In the genomic region with DNA sequence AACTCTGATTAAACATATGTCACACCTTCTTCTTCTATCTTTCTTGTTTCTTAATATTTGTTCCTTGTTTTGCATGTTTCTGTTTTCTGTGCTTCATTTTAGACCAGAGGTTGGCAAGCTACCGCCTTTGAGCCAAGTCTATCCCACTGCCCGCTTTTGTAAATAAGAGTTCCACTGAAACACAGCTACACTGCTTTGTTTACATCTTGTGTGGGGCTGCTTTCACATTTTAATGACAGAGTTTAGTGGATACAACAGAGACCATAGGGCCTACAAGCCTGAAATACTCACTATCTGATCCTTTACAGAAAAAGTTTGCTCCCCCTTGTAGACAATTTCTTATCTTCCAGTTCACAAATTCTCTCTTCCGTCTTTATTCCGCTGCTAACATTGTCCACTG, we compare ENCODE assay signal across 30 cellular contexts.
"Had no signal": no experiment of that assay in that cellular context is flagged by ENCODE, and none has a peak within 500 bp of the region (broad histone marks: within the 10 kb centered on the region; RNA-seq: fewer than 3 reads in every experiment).

No MANE protein-coding gene starts in this region.

- H3K27ac ChIP-seq: ovary, parathyroid adenoma, psoas muscle, right lobe of liver, sigmoid colon, suprapubic skin, testis, tibial artery, transverse colon, upper lobe of right lung, uterus had no signal

- H3K4me3 Mint-ChIP-seq: naive thymus-derived CD8-positive, alpha-beta T cell; natural killer cell treated with Interleukin-12 subunit alpha and Interleukin-12 subunit beta and Interleukin-15 and Interleukin-18, amount 100 ng/mL, for 72 hours; nephron progenitor cell; neural crest cell; stimulated activated memory B cell treated with anti-CD40 and anti-IgM and Interleukin-4, amounts not matched to agents 10 μg/mL and 1 μg/mL and 100 μg/mL, for 72 hours; stimulated activated naive CD8-positive, alpha-beta T cell treated with anti-CD3 and anti-CD28 coated beads, Interleukin-15, amount 100 ng/mL, for 72 hours; type B pancreatic cell had no signal

- H2AFZ ChIP-seq: parathyroid adenoma had no signal

- H3K36me3 ChIP-seq: ovary, right lobe of liver, sigmoid colon, suprapubic skin, tibial artery, transverse colon, upper lobe of right lung, uterus had no signal

- H3K27ac Mint-ChIP-seq: naive thymus-derived CD8-positive, alpha-beta T cell; natural killer cell treated with Interleukin-12 subunit alpha and Interleukin-12 subunit beta and Interleukin-15 and Interleukin-18, amount 100 ng/mL, for 72 hours; nephron progenitor cell; progenitor cell of endocrine pancreas; stimulated activated memory B cell treated with anti-CD40 and anti-IgM and Interleukin-4, amounts not matched to agents 10 μg/mL and 1 μg/mL and 100 μg/mL, for 72 hours; stimulated activated naive CD8-positive, alpha-beta T cell treated with anti-CD3 and anti-CD28 coated beads, Interleukin-15, amount 100 ng/mL, for 72 hours; type B pancreatic cell had no signal

- H3K4me1 Mint-ChIP-seq: naive thymus-derived CD8-positive, alpha-beta T cell; stimulated activated memory B cell treated with anti-CD40 and anti-IgM and Interleukin-4, amounts not matched to agents 10 μg/mL and 1 μg/mL and 100 μg/mL, for 72 hours; stimulated activated naive CD8-positive, alpha-beta T cell treated with anti-CD3 and anti-CD28 coated beads, Interleukin-15, amount 100 ng/mL, for 72 hours had no signal

- H3K79me2 ChIP-seq: parathyroid adenoma had no signal

- H3K27me3 ChIP-seq: ovary, right lobe of liver, sigmoid colon, suprapubic skin, testis, tibial artery, transverse colon, uterus had no signal

- ATAC-seq: naive thymus-derived CD8-positive, alpha-beta T cell; natural killer cell treated with Interleukin-12 subunit alpha and Interleukin-12 subunit beta and Interleukin-15 and Interleukin-18, amount 100 ng/mL, for 72 hours; psoas muscle; right cardiac atrium; right lobe of liver; stimulated activated memory B cell treated with anti-CD40 and anti-IgM and Interleukin-4, amounts not matched to agents 10 μg/mL and 1 μg/mL and 100 μg/mL, for 72 hours; stimulated activated naive CD8-positive, alpha-beta T cell treated with anti-CD3 and anti-CD28 coated beads, Interleukin-15, amount 100 ng/mL, for 72 hours; stimulated activated naive CD8-positive, alpha-beta T cell treated with anti-CD3 and anti-CD28 coated beads, Interleukin-15, Interleukin-2, amounts not matched to agents 100 U/mL and 50 U/mL, for 24 hours; upper lobe of right lung had no signal

- H3K36me3 Mint-ChIP-seq: naive thymus-derived CD8-positive, alpha-beta T cell; natural killer cell treated with Interleukin-12 subunit alpha and Interleukin-12 subunit beta and Interleukin-15 and Interleukin-18, amount 100 ng/mL, for 72 hours; stimulated activated memory B cell treated with anti-CD40 and anti-IgM and Interleukin-4, amounts not matched to agents 10 μg/mL and 1 μg/mL and 100 μg/mL, for 72 hours; type B pancreatic cell had no signal

- H3K9me3 Mint-ChIP-seq: naive thymus-derived CD8-positive, alpha-beta T cell; natural killer cell treated with Interleukin-12 subunit alpha and Interleukin-12 subunit beta and Interleukin-15 and Interleukin-18, amount 100 ng/mL, for 72 hours; nephron progenitor cell; neural crest cell; stimulated activated memory B cell treated with anti-CD40 and anti-IgM and Interleukin-4, amounts not matched to agents 10 μg/mL and 1 μg/mL and 100 μg/mL, for 72 hours; stimulated activated naive CD8-positive, alpha-beta T cell treated with anti-CD3 and anti-CD28 coated beads, Interleukin-15, amount 100 ng/mL, for 72 hours; type B pancreatic cell had no signal

- DNase-seq: naive thymus-derived CD8-positive, alpha-beta T cell; nephron progenitor cell; occipital lobe; ovary; posterior cingulate gyrus; psoas muscle; right cardiac atrium; right lobe of liver; sigmoid colon; small intestine; stimulated activated CD4-positive, alpha-beta T cell treated with anti-CD3 and anti-CD28 coated beads, Interleukin-15, amount 100 ng/mL, for 24 hours; stimulated activated CD4-positive, alpha-beta T cell treated with anti-CD3 and anti-CD28 coated beads, Interleukin-4, amount 100 ng/mL, for 1 hour; stimulated activated CD4-positive, alpha-beta T cell treated with anti-CD3 and anti-CD28 coated beads, Interleukin-4, amount 100 ng/mL, for 4 hours; stimulated activated CD8-positive, alpha-beta memory T cell treated with anti-CD3 and anti-CD28 coated beads, Interleukin-4, amount 100 ng/mL, for 48 hours; stimulated activated naive CD4-positive, alpha-beta T cell; stimulated activated naive CD8-positive, alpha-beta T cell treated with anti-CD3 and anti-CD28 coated beads, Interleukin-15, amount 100 ng/mL, for 72 hours; stimulated activated naive CD8-positive, alpha-beta T cell treated with anti-CD3 and anti-CD28 coated beads, Interleukin-15, Interleukin-2, amounts not matched to agents 100 U/mL and 50 U/mL, for 24 hours; substantia nigra; testis; tibial artery; transverse colon; upper lobe of right lung; uterus had no signal

- H3K4me3 ChIP-seq: ovary, psoas muscle, right lobe of liver, sigmoid colon, suprapubic skin, testis, tibial artery, transverse colon, upper lobe of right lung, uterus had no signal

- H3K4me1 ChIP-seq: parathyroid adenoma, psoas muscle, right lobe of liver, sigmoid colon, suprapubic skin, testis, tibial artery, transverse colon, upper lobe of right lung, uterus had no signal

- H3K27me3 Mint-ChIP-seq: stimulated activated memory B cell treated with anti-CD40 and anti-IgM and Interleukin-4, amounts not matched to agents 10 μg/mL and 1 μg/mL and 100 μg/mL, for 72 hours had no signal

- H3K9ac ChIP-seq: parathyroid adenoma had no signal

- H3K9me3 ChIP-seq: ovary, psoas muscle, right lobe of liver, sigmoid colon, suprapubic skin, testis, tibial artery, transverse colon, upper lobe of right lung, uterus had no signal
